ENCODE assay signal across 2 cellular contexts in the genomic region with DNA sequence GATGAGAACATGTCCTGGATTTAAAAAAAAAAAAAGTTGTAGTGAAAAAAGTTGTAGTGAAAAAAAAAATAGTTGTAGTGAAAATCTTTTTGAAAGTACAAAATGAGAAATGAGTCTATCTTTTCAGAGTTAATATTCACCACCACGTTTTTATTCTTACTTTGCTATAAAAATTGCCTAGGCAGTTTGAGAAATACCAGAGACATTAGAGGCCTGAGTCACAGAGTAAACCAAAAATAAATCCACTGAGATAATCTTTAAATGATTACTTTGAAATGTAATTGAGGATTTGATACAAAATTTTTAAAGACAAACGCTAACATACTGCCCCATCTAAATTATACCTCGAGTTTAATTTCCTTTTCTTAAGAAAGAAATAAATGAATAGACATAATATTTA.
TF ChIP-seq lines count a peak whose summit lies in the region.

No MANE protein-coding gene starts in this region.

TF ChIP-seq in A549, 52 proteins besides CTCF, POLR2A, EP300 and RAD21 (continued from another document):
- TF ChIP-seq POLR2AphosphoS2 (conservative IDR thresholded peaks at IDR 0.05; ENCODE audit: low read length) (no peak), CHD4 (IDR thresholded peaks at IDR 0.05; ENCODE audit: borderline replicate concordance) (no peak)

TF ChIP-seq in GM23338, 12 proteins besides CTCF, POLR2A, EP300 and RAD21:
- TF ChIP-seq, protein P1, sequence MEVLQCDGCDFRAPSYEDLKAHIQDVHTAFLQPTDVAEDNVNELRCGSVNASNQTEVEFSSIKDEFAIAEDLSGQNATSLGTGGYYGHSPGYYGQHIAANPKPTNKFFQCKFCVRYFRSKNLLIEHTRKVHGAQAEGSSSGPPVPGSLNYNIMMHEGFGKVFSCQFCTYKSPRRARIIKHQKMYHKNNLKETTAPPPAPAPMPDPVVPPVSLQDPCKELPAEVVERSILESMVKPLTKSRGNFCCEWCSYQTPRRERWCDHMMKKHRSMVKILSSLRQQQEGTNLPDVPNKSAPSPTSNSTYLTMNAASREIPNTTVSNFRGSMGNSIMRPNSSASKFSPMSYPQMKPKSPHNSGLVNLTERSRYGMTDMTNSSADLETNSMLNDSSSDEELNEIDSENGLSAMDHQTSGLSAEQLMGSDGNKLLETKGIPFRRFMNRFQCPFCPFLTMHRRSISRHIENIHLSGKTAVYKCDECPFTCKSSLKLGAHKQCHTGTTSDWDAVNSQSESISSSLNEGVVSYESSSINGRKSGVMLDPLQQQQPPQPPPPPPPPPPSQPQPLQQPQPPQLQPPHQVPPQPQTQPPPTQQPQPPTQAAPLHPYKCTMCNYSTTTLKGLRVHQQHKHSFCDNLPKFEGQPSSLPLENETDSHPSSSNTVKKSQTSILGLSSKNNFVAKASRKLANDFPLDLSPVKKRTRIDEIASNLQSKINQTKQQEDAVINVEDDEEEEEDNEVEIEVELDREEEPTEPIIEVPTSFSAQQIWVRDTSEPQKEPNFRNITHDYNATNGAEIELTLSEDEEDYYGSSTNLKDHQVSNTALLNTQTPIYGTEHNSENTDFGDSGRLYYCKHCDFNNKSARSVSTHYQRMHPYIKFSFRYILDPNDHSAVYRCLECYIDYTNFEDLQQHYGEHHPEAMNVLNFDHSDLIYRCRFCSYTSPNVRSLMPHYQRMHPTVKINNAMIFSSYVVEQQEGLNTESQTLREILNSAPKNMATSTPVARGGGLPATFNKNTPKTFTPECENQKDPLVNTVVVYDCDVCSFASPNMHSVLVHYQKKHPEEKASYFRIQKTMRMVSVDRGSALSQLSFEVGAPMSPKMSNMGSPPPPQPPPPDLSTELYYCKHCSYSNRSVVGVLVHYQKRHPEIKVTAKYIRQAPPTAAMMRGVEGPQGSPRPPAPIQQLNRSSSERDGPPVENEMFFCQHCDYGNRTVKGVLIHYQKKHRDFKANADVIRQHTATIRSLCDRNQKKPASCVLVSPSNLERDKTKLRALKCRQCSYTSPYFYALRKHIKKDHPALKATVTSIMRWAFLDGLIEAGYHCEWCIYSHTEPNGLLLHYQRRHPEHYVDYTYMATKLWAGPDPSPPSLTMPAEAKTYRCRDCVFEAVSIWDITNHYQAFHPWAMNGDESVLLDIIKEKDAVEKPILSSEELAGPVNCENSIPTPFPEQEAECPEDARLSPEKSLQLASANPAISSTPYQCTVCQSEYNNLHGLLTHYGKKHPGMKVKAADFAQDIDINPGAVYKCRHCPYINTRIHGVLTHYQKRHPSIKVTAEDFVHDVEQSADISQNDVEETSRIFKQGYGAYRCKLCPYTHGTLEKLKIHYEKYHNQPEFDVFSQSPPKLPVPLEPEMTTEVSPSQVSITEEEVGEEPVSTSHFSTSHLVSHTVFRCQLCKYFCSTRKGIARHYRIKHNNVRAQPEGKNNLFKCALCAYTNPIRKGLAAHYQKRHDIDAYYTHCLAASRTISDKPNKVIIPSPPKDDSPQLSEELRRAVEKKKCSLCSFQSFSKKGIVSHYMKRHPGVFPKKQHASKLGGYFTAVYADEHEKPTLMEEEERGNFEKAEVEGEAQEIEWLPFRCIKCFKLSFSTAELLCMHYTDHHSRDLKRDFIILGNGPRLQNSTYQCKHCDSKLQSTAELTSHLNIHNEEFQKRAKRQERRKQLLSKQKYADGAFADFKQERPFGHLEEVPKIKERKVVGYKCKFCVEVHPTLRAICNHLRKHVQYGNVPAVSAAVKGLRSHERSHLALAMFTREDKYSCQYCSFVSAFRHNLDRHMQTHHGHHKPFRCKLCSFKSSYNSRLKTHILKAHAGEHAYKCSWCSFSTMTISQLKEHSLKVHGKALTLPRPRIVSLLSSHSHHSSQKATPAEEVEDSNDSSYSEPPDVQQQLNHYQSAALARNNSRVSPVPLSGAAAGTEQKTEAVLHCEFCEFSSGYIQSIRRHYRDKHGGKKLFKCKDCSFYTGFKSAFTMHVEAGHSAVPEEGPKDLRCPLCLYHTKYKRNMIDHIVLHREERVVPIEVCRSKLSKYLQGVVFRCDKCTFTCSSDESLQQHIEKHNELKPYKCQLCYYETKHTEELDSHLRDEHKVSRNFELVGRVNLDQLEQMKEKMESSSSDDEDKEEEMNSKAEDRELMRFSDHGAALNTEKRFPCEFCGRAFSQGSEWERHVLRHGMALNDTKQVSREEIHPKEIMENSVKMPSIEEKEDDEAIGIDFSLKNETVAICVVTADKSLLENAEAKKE (CRISPR knock-in tag; IDR thresholded peaks at IDR 0.05): no peak
- TF ChIP-seq JUNB (IDR thresholded peaks at IDR 0.05; ENCODE audit: unreplicated experiment) (no peak), NANOG (IDR thresholded peaks at IDR 0.05; ENCODE audit: borderline replicate concordance) (no peak), EZH2 (IDR thresholded peaks at IDR 0.05; ENCODE audit: low read depth, unreplicated experiment) (no peak), EZH2phosphoT487 (IDR thresholded peaks at IDR 0.05; ENCODE audit: unreplicated experiment) (no peak), POLR2AphosphoS5 (IDR thresholded peaks at IDR 0.05; ENCODE audit: low read depth) (no peak), CREB1 (CRISPR knock-in tag; IDR thresholded peaks at IDR 0.05; ENCODE audit: low read depth) (no peak)
